ENCODE assay signal across 1 cellular context in genomic region chr7:131513245-131514061, GRCh38.
TF ChIP-seq lines count a peak whose summit lies in the region.

No MANE protein-coding gene starts in this region.

TF ChIP-seq in HepG2, 621 proteins besides CTCF, POLR2A, EP300 and RAD21 (continued from another document and continues in another):
- peak; percentile 76 for TF ChIP-seq CREB1 (IDR thresholded peaks at IDR 0.05)
- TF ChIP-seq CREB1 (CRISPR knock-in tag; IDR thresholded peaks at IDR 0.05) = no peak
- TF ChIP-seq MXD3 (CRISPR knock-in tag; IDR thresholded peaks at IDR 0.05) = no peak
- peak; percentile 73 for TF ChIP-seq HOXA3 (CRISPR knock-in tag; IDR thresholded peaks at IDR 0.05)
- TF ChIP-seq, protein P1, sequence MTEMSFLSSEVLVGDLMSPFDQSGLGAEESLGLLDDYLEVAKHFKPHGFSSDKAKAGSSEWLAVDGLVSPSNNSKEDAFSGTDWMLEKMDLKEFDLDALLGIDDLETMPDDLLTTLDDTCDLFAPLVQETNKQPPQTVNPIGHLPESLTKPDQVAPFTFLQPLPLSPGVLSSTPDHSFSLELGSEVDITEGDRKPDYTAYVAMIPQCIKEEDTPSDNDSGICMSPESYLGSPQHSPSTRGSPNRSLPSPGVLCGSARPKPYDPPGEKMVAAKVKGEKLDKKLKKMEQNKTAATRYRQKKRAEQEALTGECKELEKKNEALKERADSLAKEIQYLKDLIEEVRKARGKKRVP (CRISPR knock-in tag; IDR thresholded peaks at IDR 0.05) = peak in 1 of 2 experiments; percentile 62; a peak in 1 of 4 replicates
- no peak for TF ChIP-seq ZNF572 (CRISPR knock-in tag; IDR thresholded peaks at IDR 0.05)
- no peak for TF ChIP-seq NKX3-1 (CRISPR knock-in tag; IDR thresholded peaks at IDR 0.05)
- TF ChIP-seq ZNF598 (CRISPR knock-in tag; IDR thresholded peaks at IDR 0.05; ENCODE audit: borderline replicate concordance) = no peak; the same call in 1 of the 2 replicates
- no peak for TF ChIP-seq SMAD1 (CRISPR knock-in tag; IDR thresholded peaks at IDR 0.05; ENCODE audit: borderline replicate concordance, low read depth)
- no peak for TF ChIP-seq TERF1 (CRISPR knock-in tag; IDR thresholded peaks at IDR 0.05)
- TF ChIP-seq ZKSCAN5 (CRISPR knock-in tag; IDR thresholded peaks at IDR 0.05) = peak; percentile 60; the same call in 1 of the 2 replicates
- TF ChIP-seq HES4 (CRISPR knock-in tag; IDR thresholded peaks at IDR 0.05; ENCODE audit: borderline replicate concordance) = no peak
- peak; percentile 73 for TF ChIP-seq FOSL2 (CRISPR knock-in tag; IDR thresholded peaks at IDR 0.05)
- no peak for TF ChIP-seq POLR2AphosphoS2 (IDR thresholded peaks at IDR 0.05; ENCODE audit: low read depth, low read length)
- TF ChIP-seq FOXK2 (IDR thresholded peaks at IDR 0.05) = no peak
- TF ChIP-seq, protein P2, sequence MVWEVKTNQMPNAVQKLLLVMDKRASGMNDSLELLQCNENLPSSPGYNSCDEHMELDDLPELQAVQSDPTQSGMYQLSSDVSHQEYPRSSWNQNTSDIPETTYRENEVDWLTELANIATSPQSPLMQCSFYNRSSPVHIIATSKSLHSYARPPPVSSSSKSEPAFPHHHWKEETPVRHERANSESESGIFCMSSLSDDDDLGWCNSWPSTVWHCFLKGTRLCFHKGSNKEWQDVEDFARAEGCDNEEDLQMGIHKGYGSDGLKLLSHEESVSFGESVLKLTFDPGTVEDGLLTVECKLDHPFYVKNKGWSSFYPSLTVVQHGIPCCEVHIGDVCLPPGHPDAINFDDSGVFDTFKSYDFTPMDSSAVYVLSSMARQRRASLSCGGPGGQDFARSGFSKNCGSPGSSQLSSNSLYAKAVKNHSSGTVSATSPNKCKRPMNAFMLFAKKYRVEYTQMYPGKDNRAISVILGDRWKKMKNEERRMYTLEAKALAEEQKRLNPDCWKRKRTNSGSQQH (CRISPR knock-in tag; IDR thresholded peaks at IDR 0.05; ENCODE audit: low read depth) = no peak
- TF ChIP-seq, protein P3, sequence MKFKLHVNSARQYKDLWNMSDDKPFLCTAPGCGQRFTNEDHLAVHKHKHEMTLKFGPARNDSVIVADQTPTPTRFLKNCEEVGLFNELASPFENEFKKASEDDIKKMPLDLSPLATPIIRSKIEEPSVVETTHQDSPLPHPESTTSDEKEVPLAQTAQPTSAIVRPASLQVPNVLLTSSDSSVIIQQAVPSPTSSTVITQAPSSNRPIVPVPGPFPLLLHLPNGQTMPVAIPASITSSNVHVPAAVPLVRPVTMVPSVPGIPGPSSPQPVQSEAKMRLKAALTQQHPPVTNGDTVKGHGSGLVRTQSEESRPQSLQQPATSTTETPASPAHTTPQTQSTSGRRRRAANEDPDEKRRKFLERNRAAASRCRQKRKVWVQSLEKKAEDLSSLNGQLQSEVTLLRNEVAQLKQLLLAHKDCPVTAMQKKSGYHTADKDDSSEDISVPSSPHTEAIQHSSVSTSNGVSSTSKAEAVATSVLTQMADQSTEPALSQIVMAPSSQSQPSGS (CRISPR knock-in tag; IDR thresholded peaks at IDR 0.05) = peak; percentile 98
- TF ChIP-seq RFX1 (IDR thresholded peaks at IDR 0.05) = no peak
- no peak for TF ChIP-seq ZNF121 (CRISPR knock-in tag; IDR thresholded peaks at IDR 0.05)
- TF ChIP-seq ZNF629 (CRISPR knock-in tag; conservative IDR thresholded peaks at IDR 0.05) = no peak
- peak; percentile 36; the same call in 1 of the 2 replicates for TF ChIP-seq ARID5B (CRISPR knock-in tag; IDR thresholded peaks at IDR 0.05)
- no peak for TF ChIP-seq ZNF564 (CRISPR knock-in tag; IDR thresholded peaks at IDR 0.05)
- TF ChIP-seq ZNF782 (CRISPR knock-in tag; IDR thresholded peaks at IDR 0.05; ENCODE audit: borderline replicate concordance) = no peak; the same call in 1 of the 2 replicates
- 0 out of 2 replicates have a peak, but pooled peaks have one; percentile 13 for TF ChIP-seq BORCS8-MEF2B (CRISPR knock-in tag; IDR thresholded peaks at IDR 0.05)
- TF ChIP-seq ZFYVE20 (CRISPR knock-in tag; IDR thresholded peaks at IDR 0.05; ENCODE audit: borderline replicate concordance, low read depth) = no peak
- peak; percentile 39; the same call in 1 of the 2 replicates for TF ChIP-seq YEATS2 (CRISPR knock-in tag; IDR thresholded peaks at IDR 0.05; ENCODE audit: borderline replicate concordance)
- TF ChIP-seq ATM (IDR thresholded peaks at IDR 0.05; ENCODE audit: borderline replicate concordance) = no peak
- TF ChIP-seq ZNF3 (CRISPR knock-in tag; IDR thresholded peaks at IDR 0.05) = no peak
- TF ChIP-seq NFYC (CRISPR knock-in tag; IDR thresholded peaks at IDR 0.05) = no peak
- TF ChIP-seq TRIM22 (IDR thresholded peaks at IDR 0.05) = no peak
- TF ChIP-seq GPBP1L1 (CRISPR knock-in tag; IDR thresholded peaks at IDR 0.05) = no peak
- no peak for TF ChIP-seq FLYWCH1 (CRISPR knock-in tag; IDR thresholded peaks at IDR 0.05)
- TF ChIP-seq IRF2 (CRISPR knock-in tag; IDR thresholded peaks at IDR 0.05) = 0 out of 2 replicates have a peak, but pooled peaks have one; percentile 31
- no peak for TF ChIP-seq FOXK1 (CRISPR knock-in tag; IDR thresholded peaks at IDR 0.05; ENCODE audit: borderline replicate concordance, low read depth)
- no peak for TF ChIP-seq ZNF343 (CRISPR knock-in tag; IDR thresholded peaks at IDR 0.05)
- no peak for TF ChIP-seq ESRRA (CRISPR knock-in tag; IDR thresholded peaks at IDR 0.05; ENCODE audit: low read depth)
- TF ChIP-seq ZNF430 (CRISPR knock-in tag; IDR thresholded peaks at IDR 0.05) = no peak
- TF ChIP-seq ZNF674 (CRISPR knock-in tag; IDR thresholded peaks at IDR 0.05; ENCODE audit: low read depth) = no peak
- no peak for TF ChIP-seq ZSCAN25 (CRISPR knock-in tag; IDR thresholded peaks at IDR 0.05)
- TF ChIP-seq ZIK1 (CRISPR knock-in tag; IDR thresholded peaks at IDR 0.05; ENCODE audit: borderline replicate concordance, low read depth) = 0 out of 2 replicates have a peak, but pooled peaks have one; percentile 40
- TF ChIP-seq LRRFIP1 (CRISPR knock-in tag; conservative IDR thresholded peaks at IDR 0.05) = no peak
- TF ChIP-seq ZMAT3 (CRISPR knock-in tag; conservative IDR thresholded peaks at IDR 0.05) = no peak
- TF ChIP-seq FOXA3 (CRISPR knock-in tag; IDR thresholded peaks at IDR 0.05) = peak; percentile 42; the same call in 1 of the 2 replicates
- no peak for TF ChIP-seq TBL1XR1 (IDR thresholded peaks at IDR 0.05; ENCODE audit: borderline replicate concordance, low read length, partially characterized antibody)
- peak; percentile 37; the same call in 1 of the 2 replicates for TF ChIP-seq AHR (CRISPR knock-in tag; IDR thresholded peaks at IDR 0.05)
- no peak for TF ChIP-seq CBX5 (CRISPR knock-in tag; IDR thresholded peaks at IDR 0.05; ENCODE audit: borderline replicate concordance)
- TF ChIP-seq STAG1 (CRISPR knock-in tag; IDR thresholded peaks at IDR 0.05) = peak; percentile 94
- no peak for TF ChIP-seq ZNF839 (CRISPR knock-in tag; IDR thresholded peaks at IDR 0.05; ENCODE audit: borderline replicate concordance)
- TF ChIP-seq, protein P4, sequence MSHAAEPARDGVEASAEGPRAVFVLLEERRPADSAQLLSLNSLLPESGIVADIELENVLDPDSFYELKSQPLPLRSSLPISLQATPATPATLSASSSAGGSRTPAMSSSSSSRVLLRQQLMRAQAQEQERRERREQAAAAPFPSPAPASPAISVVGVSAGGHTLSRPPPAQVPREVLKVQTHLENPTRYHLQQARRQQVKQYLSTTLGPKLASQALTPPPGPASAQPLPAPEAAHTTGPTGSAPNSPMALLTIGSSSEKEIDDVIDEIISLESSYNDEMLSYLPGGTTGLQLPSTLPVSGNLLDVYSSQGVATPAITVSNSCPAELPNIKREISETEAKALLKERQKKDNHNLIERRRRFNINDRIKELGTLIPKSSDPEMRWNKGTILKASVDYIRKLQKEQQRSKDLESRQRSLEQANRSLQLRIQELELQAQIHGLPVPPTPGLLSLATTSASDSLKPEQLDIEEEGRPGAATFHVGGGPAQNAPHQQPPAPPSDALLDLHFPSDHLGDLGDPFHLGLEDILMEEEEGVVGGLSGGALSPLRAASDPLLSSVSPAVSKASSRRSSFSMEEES (CRISPR knock-in tag; IDR thresholded peaks at IDR 0.05) = no peak
- TF ChIP-seq, protein P5, sequence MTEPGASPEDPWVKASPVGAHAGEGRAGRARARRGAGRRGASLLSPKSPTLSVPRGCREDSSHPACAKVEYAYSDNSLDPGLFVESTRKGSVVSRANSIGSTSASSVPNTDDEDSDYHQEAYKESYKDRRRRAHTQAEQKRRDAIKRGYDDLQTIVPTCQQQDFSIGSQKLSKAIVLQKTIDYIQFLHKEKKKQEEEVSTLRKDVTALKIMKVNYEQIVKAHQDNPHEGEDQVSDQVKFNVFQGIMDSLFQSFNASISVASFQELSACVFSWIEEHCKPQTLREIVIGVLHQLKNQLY (CRISPR knock-in tag; IDR thresholded peaks at IDR 0.05) = no peak
- no peak for TF ChIP-seq ZNF30 (CRISPR knock-in tag; IDR thresholded peaks at IDR 0.05)
- TF ChIP-seq SIX4 (CRISPR knock-in tag; IDR thresholded peaks at IDR 0.05) = no peak
- TF ChIP-seq KDM1A (CRISPR knock-in tag; IDR thresholded peaks at IDR 0.05) = no peak
- TF ChIP-seq ZNF264 (CRISPR knock-in tag; IDR thresholded peaks at IDR 0.05) = no peak
- no peak for TF ChIP-seq MTA3 (CRISPR knock-in tag; IDR thresholded peaks at IDR 0.05)
- TF ChIP-seq ZNF562 (CRISPR knock-in tag; IDR thresholded peaks at IDR 0.05; ENCODE audit: borderline replicate concordance) = no peak
